8 cellular contexts compared by ENCODE assay signal in genomic region chr13:76992548-76993001, GRCh38. TPM values are rescaled to one million over a fixed set of nuclear protein-coding genes. Genes with fewer than 3 reads are reported as not detected.
DNase-seq lines count a peak whose midpoint lies in the region; ATAC-seq and TF ChIP-seq lines count a peak whose summit lies in the region.

No MANE protein-coding gene starts in this region.

- H3K4me3 Mint-ChIP-seq in activated naive CD8-positive, alpha-beta T cell treated with anti-CD3 and anti-CD28 coated beads, Interleukin-2, amount 50 U/mL, for 24 hours, result peak overlapping the region; percentile 95

- H3K79me2 ChIP-seq in hepatocyte, result peaks cover 25% of the 10 kb centered on the region

- H3K27ac Mint-ChIP-seq in activated naive CD8-positive, alpha-beta T cell treated with anti-CD3 and anti-CD28 coated beads, Interleukin-2, amount 50 U/mL, for 24 hours, result peak overlapping the region; percentile 93

- H3K4me1 ChIP-seq in hepatocyte (ENCODE audit: insufficient read depth) (peaks cover 6% of the 10 kb centered on the region), psoas muscle (peaks cover 11% of the 10 kb centered on the region)

- intact Hi-C loops in psoas muscle (cut with DNase I), result loop anchor here in 1 of 2 donors (5.0 kb wide), 1 partner anchor 35 kb away; the partner anchor contains the start of gene FBXL3

- H3K9me3 ChIP-seq in hepatocyte (ENCODE audit: low read depth) (no peaks in the 10 kb centered on the region), psoas muscle (no peaks in the 10 kb centered on the region)

- H3K36me3 Mint-ChIP-seq in activated naive CD8-positive, alpha-beta T cell treated with anti-CD3 and anti-CD28 coated beads, Interleukin-2, amount 50 U/mL, for 24 hours (ENCODE audit: low read depth), result peaks cover 18% of the 10 kb centered on the region

- ATAC-seq in activated CD4-positive, CD25-positive, alpha-beta regulatory T cell treated with anti-CD3 and anti-CD28 coated beads, Interleukin-2, amount 50 U/mL, for 24 hours, result no peak
- ATAC-seq in activated naive CD8-positive, alpha-beta T cell treated with anti-CD3 and anti-CD28 coated beads, Interleukin-2, amount 50 U/mL, for 24 hours, result no peak
- ATAC-seq in psoas muscle (peak in 3 of 4 donors; percentile 5 to 20 (median 19)), HG03139 (IDR thresholded peaks at IDR 0.05; ENCODE audit: unreplicated experiment) (no peak), GM21381 (IDR thresholded peaks at IDR 0.05; ENCODE audit: unreplicated experiment) (no peak)

- H3K36me3 ChIP-seq in hepatocyte (replicated peaks; ENCODE audit: insufficient read depth, low read depth), result no peaks in the 10 kb centered on the region
- peaks cover 3 to 27% of the 10 kb centered on the region in 2 donors for H3K36me3 ChIP-seq in psoas muscle (ENCODE audit: insufficient read depth in 1 of 2, low read depth in 1 of 2)

- H3K27me3 ChIP-seq in hepatocyte (no peaks in the 10 kb centered on the region), psoas muscle (ENCODE audit: insufficient read depth in 3 of 3, low read length in 2 of 3) (no peaks in the 10 kb centered on the region)

- peak overlapping the region; percentile 47 for H3K4me3 ChIP-seq in hepatocyte
- H3K4me3 ChIP-seq in psoas muscle, result peak overlapping the region; percentile 86

- no peak for TF ChIP-seq CTCF in hepatocyte (IDR thresholded peaks at IDR 0.05; ENCODE audit: poor library complexity)
- TF ChIP-seq CTCF in psoas muscle (IDR thresholded peaks at IDR 0.05), result no peak

- H3K27ac ChIP-seq in hepatocyte (peak overlapping the region; percentile 96), psoas muscle (peak overlapping the region; percentile 91)

- peak; percentile 37 for DNase-seq in activated CD4-positive, CD25-positive, alpha-beta regulatory T cell treated with anti-CD3 and anti-CD28 coated beads, Interleukin-2, amount 50 U/mL, for 72 hours
- DNase-seq in NAMALWA (ENCODE audit: low spot score) (peak; percentile 59), hepatocyte (ENCODE audit: low spot score) (peak; percentile 62), psoas muscle (no peak)
- peak; percentile 6 for DNase-seq in activated naive CD8-positive, alpha-beta T cell treated with anti-CD3 and anti-CD28 coated beads, Interleukin-2, amount 50 U/mL, for 24 hours

- no peaks in the 10 kb centered on the region for H3K9me3 Mint-ChIP-seq in activated naive CD8-positive, alpha-beta T cell treated with anti-CD3 and anti-CD28 coated beads, Interleukin-2, amount 50 U/mL, for 24 hours

- WGBS in hepatocyte (ENCODE audit: low lambda C conversion rate, missing lambda C conversion rate), result under 1% methylated on average over 20 of the region's 20 CpGs
- 1 to 2% (median 2%) methylated on average over 20 of the region's 20 CpGs for WGBS in psoas muscle, 3 donors

- no peaks in the 10 kb centered on the region for H4K20me1 ChIP-seq in hepatocyte (ENCODE audit: insufficient read depth, poor library complexity, severe bottlenecking)

- H3K4me1 Mint-ChIP-seq in activated naive CD8-positive, alpha-beta T cell treated with anti-CD3 and anti-CD28 coated beads, Interleukin-2, amount 50 U/mL, for 24 hours, result peaks cover 39% of the 10 kb centered on the region

- no peaks in the 10 kb centered on the region for H3K9me2 ChIP-seq in hepatocyte (replicated peaks; ENCODE audit: insufficient read depth)

- peak overlapping the region; percentile 64 for H2AFZ ChIP-seq in hepatocyte

- H3K27me3 Mint-ChIP-seq in activated naive CD8-positive, alpha-beta T cell treated with anti-CD3 and anti-CD28 coated beads, Interleukin-2, amount 50 U/mL, for 24 hours, result peaks cover 7% of the 10 kb centered on the region

- peak overlapping the region; percentile 87 for H3K4me2 ChIP-seq in hepatocyte

RNA-seq across cellular contexts. Expression of gene CLN5, which starts 0.7 kb away (rescaled TPM):
- 41.1 and 45.2 TPM in 2 replicates for total RNA-seq in hepatocyte
- 31.2 and 31.5 TPM in 2 replicates for polyA plus RNA-seq in hepatocyte
- 1 to 10 TPM; 5.8 to 9.5 (median 8.9) TPM for total RNA-seq in psoas muscle
- polyA plus RNA-seq in psoas muscle, result 10 to 100 TPM in 1 of 3 donors, 1 to 10 TPM in 2; 4.9 to 10.6 (median 8.0) TPM

RNA-seq across cellular contexts. Expression of gene FBXL3, which starts 34.4 kb away (rescaled TPM):
- total RNA-seq in hepatocyte, result 47.7 and 61.8 TPM in 2 replicates
- polyA plus RNA-seq in hepatocyte, result 25.1 and 26.5 TPM in 2 replicates
- total RNA-seq in psoas muscle, result 10 to 100 TPM; 23.5 to 40.4 (median 24.4) TPM
- polyA plus RNA-seq in psoas muscle, result 10 to 100 TPM; 12.5 to 41.3 (median 25.1) TPM

RNA-seq across cellular contexts. Expression of gene ACOD1, which starts 44.3 kb away (rescaled TPM):
- total RNA-seq in hepatocyte, result not detected in 2 replicates
- polyA plus RNA-seq in hepatocyte, result not detected in 2 replicates
- total RNA-seq in psoas muscle, result not detected
- not detected for polyA plus RNA-seq in psoas muscle

Comparison
In these comparisons a context has a peak if more than half of its experiments do, and no peak if none do; other contexts are left out.
1. DNase-seq: peak in activated CD4-positive, CD25-positive, alpha-beta regulatory T cell treated with anti-CD3 and anti-CD28 coated beads, Interleukin-2, amount 50 U/mL, for 72 hours (single experiment), NAMALWA (single experiment), activated naive CD8-positive, alpha-beta T cell treated with anti-CD3 and anti-CD28 coated beads, Interleukin-2, amount 50 U/mL, for 24 hours (single experiment) and hepatocyte (single experiment); none in psoas muscle (0 of 2).
2. ATAC-seq: peak in psoas muscle (3 of 4); none in activated CD4-positive, CD25-positive, alpha-beta regulatory T cell treated with anti-CD3 and anti-CD28 coated beads, Interleukin-2, amount 50 U/mL, for 24 hours (0 of 2), activated naive CD8-positive, alpha-beta T cell treated with anti-CD3 and anti-CD28 coated beads, Interleukin-2, amount 50 U/mL, for 24 hours (single experiment), HG03139 (single experiment) and GM21381 (single experiment).